ENCODE assay signal across 22 cellular contexts in genomic region chr9:36110434-36110833, GRCh38. TPM values are rescaled to one million over a fixed set of nuclear protein-coding genes. Genes with fewer than 3 reads are reported as not detected.
A peak's percentile ranks its signal among the peaks of the same experiment; 100 is the strongest.
DNase-seq lines count a peak whose midpoint lies in the region; ATAC-seq and TF ChIP-seq lines count a peak whose summit lies in the region.
"Had no signal": no experiment of that assay in that cellular context is flagged by ENCODE, and none has a peak within 500 bp of the region (broad histone marks: within the 10 kb centered on the region; RNA-seq: fewer than 3 reads in every experiment).

No MANE protein-coding gene starts in this region.

- H3K79me2 ChIP-seq in Karpas-422 (ENCODE audit: low read length) = no peaks in the 10 kb centered on the region

- H3K27me3 Mint-ChIP-seq in nephron (ENCODE audit: low read depth) = no peaks in the 10 kb centered on the region
- no peaks in the 10 kb centered on the region for H3K27me3 Mint-ChIP-seq in activated naive CD8-positive, alpha-beta T cell treated with anti-CD3 and anti-CD28 coated beads, Interleukin-2, amount 50 U/mL, for 24 hours
- H3K27me3 Mint-ChIP-seq: activated naive CD4-positive, alpha-beta T cell treated with anti-CD3 and anti-CD28 coated beads, Interleukin-2, amount 10 ng/mL, durations not matched to agents 7 days and 5 days; dendritic cell treated with granulocyte-macrophage colony-stimulating factor and Interleukin-4, amounts not matched to agents 40 ng/mL and 50 ng/mL, for 4 days had no signal

- H3K36me3 ChIP-seq in Karpas-422 (ENCODE audit: insufficient read depth, low read length) = no peaks in the 10 kb centered on the region
- H3K36me3 ChIP-seq: HAP-1, prostate gland had no signal

- no peaks in the 10 kb centered on the region for H3K4me1 ChIP-seq in Karpas-422 (ENCODE audit: low read length)
- H3K4me1 ChIP-seq: body of pancreas, HAP-1, prostate gland had no signal

- no peak overlapping the region for H3K27ac Mint-ChIP-seq in nephron
- no peak overlapping the region for H3K27ac Mint-ChIP-seq in activated naive CD8-positive, alpha-beta T cell treated with anti-CD3 and anti-CD28 coated beads, Interleukin-2, amount 50 U/mL, for 24 hours
- H3K27ac Mint-ChIP-seq: activated naive CD4-positive, alpha-beta T cell treated with anti-CD3 and anti-CD28 coated beads, Interleukin-2, amount 10 ng/mL, durations not matched to agents 7 days and 5 days; dendritic cell treated with granulocyte-macrophage colony-stimulating factor and Interleukin-4, amounts not matched to agents 40 ng/mL and 50 ng/mL, for 4 days; natural killer cell had no signal

- no peak for ATAC-seq in HG03460 (IDR thresholded peaks at IDR 0.05; ENCODE audit: unreplicated experiment)
- ATAC-seq in activated naive CD8-positive, alpha-beta T cell treated with anti-CD3 and anti-CD28 coated beads, Interleukin-2, amount 50 U/mL, for 24 hours = no peak
- no peak for ATAC-seq in GM21529 (IDR thresholded peaks at IDR 0.05; ENCODE audit: unreplicated experiment)
- ATAC-seq: body of pancreas, natural killer cell had no signal

- no peaks in the 10 kb centered on the region for H3K9me2 ChIP-seq in Karpas-422 (replicated peaks; ENCODE audit: insufficient read depth, low read length)

- no peaks in the 10 kb centered on the region for H3K4me1 Mint-ChIP-seq in nephron
- peaks cover 8% of the 10 kb centered on the region for H3K4me1 Mint-ChIP-seq in activated naive CD8-positive, alpha-beta T cell treated with anti-CD3 and anti-CD28 coated beads, Interleukin-2, amount 50 U/mL, for 24 hours
- H3K4me1 Mint-ChIP-seq: activated naive CD4-positive, alpha-beta T cell treated with anti-CD3 and anti-CD28 coated beads, Interleukin-2, amount 10 ng/mL, durations not matched to agents 7 days and 5 days; natural killer cell had no signal

- no peaks in the 10 kb centered on the region for H3K27me3 ChIP-seq in Karpas-422 (ENCODE audit: low read length)
- H3K27me3 ChIP-seq: body of pancreas had no signal

- H3K9ac ChIP-seq in Karpas-422 (ENCODE audit: low read length) = no peak overlapping the region

- H3K4me3 Mint-ChIP-seq in nephron = no peak overlapping the region
- H3K4me3 Mint-ChIP-seq in activated naive CD8-positive, alpha-beta T cell treated with anti-CD3 and anti-CD28 coated beads, Interleukin-2, amount 50 U/mL, for 24 hours = no peak overlapping the region
- H3K4me3 Mint-ChIP-seq: activated naive CD4-positive, alpha-beta T cell treated with anti-CD3 and anti-CD28 coated beads, Interleukin-2, amount 10 ng/mL, durations not matched to agents 7 days and 5 days; dendritic cell treated with granulocyte-macrophage colony-stimulating factor and Interleukin-4, amounts not matched to agents 40 ng/mL and 50 ng/mL, for 4 days; natural killer cell had no signal

- in situ Hi-C loops in astrocyte of the spinal cord (cut with HindIII; ENCODE audit: low sequenced_read_pairs) = no loop called here

- H3K27ac ChIP-seq in Karpas-422 (ENCODE audit: low read length) = no peak overlapping the region
- H3K27ac ChIP-seq: body of pancreas, prostate gland, thoracic aorta had no signal

- no peak for DNase-seq in GM12864 (ENCODE audit: low read depth)
- peak; percentile 43 for DNase-seq in Karpas-422
- DNase-seq in astrocyte of the spinal cord (ENCODE audit: low read depth, low spot score) = no peak
- no peak for DNase-seq in NCI-H510A (lab: John Stamatoyannopoulos, UW)
- no peak for DNase-seq in activated naive CD8-positive, alpha-beta T cell treated with anti-CD3 and anti-CD28 coated beads, Interleukin-2, amount 50 U/mL, for 24 hours
- DNase-seq: activated CD8-positive, alpha-beta memory T cell treated with anti-CD3 and anti-CD28 coated beads, Interleukin-2, amount 50 U/mL, for 48 hours; activated naive CD4-positive, alpha-beta T cell treated with anti-CD3 and anti-CD28 coated beads, Interleukin-2, amount 10 ng/mL, durations not matched to agents 7 days and 5 days; body of pancreas; C1 segment of cervical spinal cord; mesenchymal stem cell; natural killer cell; NCI-H1694 treated with DMSO at 0.1 percent for 48 hours; NCI-H226; SHP77 treated with DMSO at 0.1 percent for 48 hours; T-helper 9 cell had no signal

- H3K4me3 ChIP-seq in GM12864 (ENCODE audit: low read depth, low read length) (no peak overlapping the region), Karpas-422 (ENCODE audit: low read length) (no peak overlapping the region), astrocyte of the spinal cord (ENCODE audit: low read depth, low read length) (no peak overlapping the region)
- H3K4me3 ChIP-seq: body of pancreas, HAP-1, prostate gland, thoracic aorta had no signal

- no peaks in the 10 kb centered on the region for H3K9me3 Mint-ChIP-seq in nephron
- H3K9me3 Mint-ChIP-seq in activated naive CD8-positive, alpha-beta T cell treated with anti-CD3 and anti-CD28 coated beads, Interleukin-2, amount 50 U/mL, for 24 hours = no peaks in the 10 kb centered on the region
- H3K9me3 Mint-ChIP-seq: activated naive CD4-positive, alpha-beta T cell treated with anti-CD3 and anti-CD28 coated beads, Interleukin-2, amount 10 ng/mL, durations not matched to agents 7 days and 5 days; dendritic cell treated with granulocyte-macrophage colony-stimulating factor and Interleukin-4, amounts not matched to agents 40 ng/mL and 50 ng/mL, for 4 days; natural killer cell had no signal

- no peak overlapping the region for H2AFZ ChIP-seq in Karpas-422 (ENCODE audit: low read length)

- no peaks in the 10 kb centered on the region for H4K20me1 ChIP-seq in Karpas-422 (ENCODE audit: insufficient read depth, low read depth, low read length)

- H3K36me3 Mint-ChIP-seq in nephron (ENCODE audit: low read depth) = peaks cover 21% of the 10 kb centered on the region
- H3K36me3 Mint-ChIP-seq in activated naive CD8-positive, alpha-beta T cell treated with anti-CD3 and anti-CD28 coated beads, Interleukin-2, amount 50 U/mL, for 24 hours (ENCODE audit: low read depth) = peaks cover 10% of the 10 kb centered on the region
- H3K36me3 Mint-ChIP-seq: natural killer cell had no signal

- no peak overlapping the region for H3K4me2 ChIP-seq in Karpas-422 (ENCODE audit: low read depth, low read length, poor library complexity, severe bottlenecking)

- TF ChIP-seq CTCF in GM12864 (IDR thresholded peaks at IDR 0.05; ENCODE audit: low read depth, low read length, missing control alignments) = peak; percentile 12
- peak; percentile 30 for TF ChIP-seq CTCF in astrocyte of the spinal cord (IDR thresholded peaks at IDR 0.05; ENCODE audit: low read depth, low read length)
- TF ChIP-seq CTCF in nephron (IDR thresholded peaks at IDR 0.05; ENCODE audit: unreplicated experiment in 3 of 3) = peak in 2 of 3 experiments; percentile 18 to 37

- H3K9me3 ChIP-seq in Karpas-422 (ENCODE audit: low read length) = no peaks in the 10 kb centered on the region
- H3K9me3 ChIP-seq: body of pancreas, HAP-1, prostate gland, thoracic aorta had no signal

RNA-seq across cellular contexts. Expression of gene GLIPR2, which starts 26.1 kb away (rescaled TPM):
- total RNA-seq in Karpas-422 (2014; rRNA removed; shearing (Covaris generic); ENCODE audit: low replicate concordance) = 0.51 and 0.75 TPM in 2 replicates

RNA-seq across cellular contexts. Expression of gene CCIN, which starts 58.8 kb away (rescaled TPM):
- total RNA-seq in Karpas-422 (2014; rRNA removed; shearing (Covaris generic); ENCODE audit: low replicate concordance) = not detected in 2 replicates
- total RNA-seq: body of pancreas had no signal
